ENCODE assay signal across 17 cellular contexts in genomic region chr6:170117111-170117972, GRCh38.
A peak's percentile ranks its signal among the peaks of the same experiment; 100 is the strongest.
DNase-seq lines count a peak whose midpoint lies in the region; ATAC-seq and TF ChIP-seq lines count a peak whose summit lies in the region.
"Had no signal": no experiment of that assay in that cellular context is flagged by ENCODE, and none has a peak within 500 bp of the region (broad histone marks: within the 10 kb centered on the region; RNA-seq: fewer than 3 reads in every experiment).

No MANE protein-coding gene starts in this region.

- peaks cover 3% of the 10 kb centered on the region for H3K27me3 Mint-ChIP-seq in activated CD8-positive, alpha-beta memory T cell treated with anti-CD3 and anti-CD28 coated beads, Interleukin-2, amount 10 ng/mL, durations not matched to agents 7 days and 5 days
- peaks cover 16% of the 10 kb centered on the region for H3K27me3 Mint-ChIP-seq in chondrocyte (ENCODE audit: low read depth)
- H3K27me3 Mint-ChIP-seq in natural killer cell treated with Interleukin-12 subunit alpha and Interleukin-12 subunit beta and Interleukin-15 and Interleukin-18, amount 100 ng/mL, for 72 hours, result peaks cover 12 to 26% of the 10 kb centered on the region in 2 donors

- peaks cover 16% of the 10 kb centered on the region for H3K9me3 Mint-ChIP-seq in activated CD8-positive, alpha-beta memory T cell treated with anti-CD3 and anti-CD28 coated beads, Interleukin-2, amount 10 ng/mL, durations not matched to agents 7 days and 5 days (ENCODE audit: low read depth)
- H3K9me3 Mint-ChIP-seq in chondrocyte (ENCODE audit: low read depth), result peaks cover 26% of the 10 kb centered on the region
- H3K9me3 Mint-ChIP-seq in natural killer cell treated with Interleukin-12 subunit alpha and Interleukin-12 subunit beta and Interleukin-15 and Interleukin-18, amount 100 ng/mL, for 72 hours, result peaks cover 9% of the 10 kb centered on the region

- no peak overlapping the region for H3K4me3 Mint-ChIP-seq in activated CD8-positive, alpha-beta memory T cell treated with anti-CD3 and anti-CD28 coated beads, Interleukin-2, amount 10 ng/mL, durations not matched to agents 7 days and 5 days
- no peak overlapping the region for H3K4me3 Mint-ChIP-seq in chondrocyte (ENCODE audit: unreplicated experiment)
- H3K4me3 Mint-ChIP-seq in natural killer cell treated with Interleukin-12 subunit alpha and Interleukin-12 subunit beta and Interleukin-15 and Interleukin-18, amount 100 ng/mL, for 72 hours, result peak overlapping the region; percentile 15
- H3K4me3 Mint-ChIP-seq: CD8-positive, alpha-beta T cell had no signal

- TF ChIP-seq CTCF in chondrocyte (IDR thresholded peaks at IDR 0.05) (no peak), transverse colon (IDR thresholded peaks at IDR 0.05) (no peak)

- DNase-seq in activated CD8-positive, alpha-beta memory T cell treated with anti-CD3 and anti-CD28 coated beads, Interleukin-2, amount 10 ng/mL, durations not matched to agents 7 days and 5 days, result peak; percentile 36
- no peak for DNase-seq in activated CD8-positive, alpha-beta memory T cell treated with anti-CD3 and anti-CD28 coated beads, Interleukin-2, amount 50 U/mL, for 4 hours
- DNase-seq in chondrocyte (ENCODE audit: low spot score) (peak; percentile 68), transverse colon (no peak), AML-193 (lab: John Stamatoyannopoulos, UW) (no peak), NOMO-1 (lab: John Stamatoyannopoulos, UW; ENCODE audit: unreplicated experiment in 2 of 2) (no peak)
- no peak for DNase-seq in natural killer cell treated with Interleukin-12 subunit alpha and Interleukin-12 subunit beta and Interleukin-15 and Interleukin-18, amount 100 ng/mL, for 72 hours (ENCODE audit: low spot score)
- DNase-seq: activated gamma-delta T cell, hippocampal formation, kidney glomerular epithelial cell, NCI-H146, NCI-H2227 treated with DMSO at 0.1 percent for 48 hours, small intestine, thyroid gland had no signal

- peaks cover 19 to 21% of the 10 kb centered on the region in 2 donors for H3K9me3 ChIP-seq in transverse colon
- H3K9me3 ChIP-seq: thyroid gland had no signal

- no peaks in the 10 kb centered on the region for H3K4me1 Mint-ChIP-seq in activated CD8-positive, alpha-beta memory T cell treated with anti-CD3 and anti-CD28 coated beads, Interleukin-2, amount 10 ng/mL, durations not matched to agents 7 days and 5 days
- H3K4me1 Mint-ChIP-seq in chondrocyte (ENCODE audit: low read depth), result no peaks in the 10 kb centered on the region
- H3K4me1 Mint-ChIP-seq in natural killer cell treated with Interleukin-12 subunit alpha and Interleukin-12 subunit beta and Interleukin-15 and Interleukin-18, amount 100 ng/mL, for 72 hours (ENCODE audit: low read depth in 2 of 2), result peaks cover 25 to 30% of the 10 kb centered on the region in 2 donors

- 80% methylated on average over 4 to 20 of the region's 21 CpGs for WGBS in transverse colon (ENCODE audit: low coverage in 1 of 2), 2 donors

- no peak overlapping the region for H3K27ac Mint-ChIP-seq in activated CD8-positive, alpha-beta memory T cell treated with anti-CD3 and anti-CD28 coated beads, Interleukin-2, amount 10 ng/mL, durations not matched to agents 7 days and 5 days
- H3K27ac Mint-ChIP-seq in chondrocyte (ENCODE audit: unreplicated experiment), result no peak overlapping the region
- H3K27ac Mint-ChIP-seq in natural killer cell treated with Interleukin-12 subunit alpha and Interleukin-12 subunit beta and Interleukin-15 and Interleukin-18, amount 100 ng/mL, for 72 hours, result peak overlapping the region; percentile 14 to 53
- H3K27ac Mint-ChIP-seq: CD8-positive, alpha-beta T cell had no signal

- H3K36me3 Mint-ChIP-seq in activated CD8-positive, alpha-beta memory T cell treated with anti-CD3 and anti-CD28 coated beads, Interleukin-2, amount 10 ng/mL, durations not matched to agents 7 days and 5 days, result peaks cover 2% of the 10 kb centered on the region
- peaks cover 9% of the 10 kb centered on the region for H3K36me3 Mint-ChIP-seq in chondrocyte (ENCODE audit: low read depth)
- H3K36me3 Mint-ChIP-seq in natural killer cell treated with Interleukin-12 subunit alpha and Interleukin-12 subunit beta and Interleukin-15 and Interleukin-18, amount 100 ng/mL, for 72 hours, result peaks cover 36% of the 10 kb centered on the region

- H3K36me3 ChIP-seq in transverse colon, result no peaks in the 10 kb centered on the region
- H3K36me3 ChIP-seq: ascending aorta, thyroid gland had no signal

- CTCF ChIA-PET in activated CD8-positive, alpha-beta memory T cell treated with anti-CD3 and anti-CD28 coated beads, Interleukin-2, amount 10 ng/mL, durations not matched to agents 7 days and 5 days (lab: Charles Lee), result no interaction called here

- H3K4me3 ChIP-seq in transverse colon, result no peak overlapping the region
- H3K4me3 ChIP-seq: ascending aorta, thyroid gland had no signal

- no peak for ATAC-seq in activated CD8-positive, alpha-beta memory T cell treated with anti-CD3 and anti-CD28 coated beads, Interleukin-2, amount 10 ng/mL, durations not matched to agents 7 days and 5 days
- no peak for ATAC-seq in natural killer cell treated with Interleukin-12 subunit alpha and Interleukin-12 subunit beta and Interleukin-15 and Interleukin-18, amount 100 ng/mL, for 72 hours
- ATAC-seq in GM21528 (IDR thresholded peaks at IDR 0.05; ENCODE audit: low FRiP score, unreplicated experiment), result no peak
- ATAC-seq: CD8-positive, alpha-beta T cell had no signal

- peak overlapping the region; percentile 16 to 62 (median 29) for H3K27ac ChIP-seq in transverse colon
- H3K27ac ChIP-seq: ascending aorta, thyroid gland had no signal

- TF ChIP-seq EP300 in transverse colon (IDR thresholded peaks at IDR 0.05; ENCODE audit: low read depth), result no peak

- no peak for TF ChIP-seq POLR2A in transverse colon (IDR thresholded peaks at IDR 0.05)

- intact Hi-C loops in transverse colon (cut with DNase I; ENCODE audit: low total_unique reads), result no loop called here

- no peaks in the 10 kb centered on the region for H3K4me1 ChIP-seq in transverse colon
- H3K4me1 ChIP-seq: ascending aorta, thyroid gland had no signal

- in situ Hi-C loops in transverse colon (cut with MboI; ENCODE audit: low pct_ligation_motif_present in 1 of 4, low pct_unique_long_range_greater_than_20kb in 1 of 4, low sequenced_read_pairs in 3 of 4), result no loop called here

- no peaks in the 10 kb centered on the region for H3K27me3 ChIP-seq in transverse colon
- H3K27me3 ChIP-seq: ascending aorta, thyroid gland had no signal

Comparison
In these comparisons a context has a peak if more than half of its experiments do, and no peak if none do; other contexts are left out.
1. DNase-seq: peak in activated CD8-positive, alpha-beta memory T cell treated with anti-CD3 and anti-CD28 coated beads, Interleukin-2, amount 10 ng/mL, durations not matched to agents 7 days and 5 days (single experiment) and chondrocyte (single experiment); none in activated CD8-positive, alpha-beta memory T cell treated with anti-CD3 and anti-CD28 coated beads, Interleukin-2, amount 50 U/mL, for 4 hours (single experiment), natural killer cell treated with Interleukin-12 subunit alpha and Interleukin-12 subunit beta and Interleukin-15 and Interleukin-18, amount 100 ng/mL, for 72 hours (single experiment), transverse colon (single experiment), AML-193 (0 of 2) and NOMO-1 (0 of 2).
2. H3K27ac Mint-ChIP-seq: peak in natural killer cell treated with Interleukin-12 subunit alpha and Interleukin-12 subunit beta and Interleukin-15 and Interleukin-18, amount 100 ng/mL, for 72 hours (2 of 2); none in activated CD8-positive, alpha-beta memory T cell treated with anti-CD3 and anti-CD28 coated beads, Interleukin-2, amount 10 ng/mL, durations not matched to agents 7 days and 5 days (single experiment) and chondrocyte (single experiment).